In genomic region chr3:61627768-61628185, GRCh38 we compare ENCODE assay signal across 10 cellular contexts.
A peak's percentile ranks its signal among the peaks of the same experiment; 100 is the strongest.
DNase-seq lines count a peak whose midpoint lies in the region; ATAC-seq and TF ChIP-seq lines count a peak whose summit lies in the region.
"Had no signal": no experiment of that assay in that cellular context is flagged by ENCODE, and none has a peak within 500 bp of the region (broad histone marks: within the 10 kb centered on the region; RNA-seq: fewer than 3 reads in every experiment).

No MANE protein-coding gene starts in this region.

- intact Hi-C loops in PC-9 (cut with micrococcal nuclease; ENCODE audit: unreplicated experiment), result loop anchor here (1.0 kb wide), 2 partner anchors 52 to 66 kb away; partner anchors contain the start of gene PTPRG

- no peaks in the 10 kb centered on the region for H3K9me3 ChIP-seq in PC-9 (ENCODE audit: insufficient read depth, low read depth)
- no peaks in the 10 kb centered on the region for H3K9me3 ChIP-seq in effector memory CD4-positive, alpha-beta T cell (ENCODE audit: control insufficient read depth, low read length)
- H3K9me3 ChIP-seq in suprapubic skin, result no peaks in the 10 kb centered on the region

- no peaks in the 10 kb centered on the region for H3F3A ChIP-seq in PC-9 (ENCODE audit: insufficient read depth, low read depth)

- ATAC-seq in GM18511 (IDR thresholded peaks at IDR 0.05; ENCODE audit: unreplicated experiment) (no peak), HG02678 (IDR thresholded peaks at IDR 0.05; ENCODE audit: unreplicated experiment) (no peak)

- CTCF ChIA-PET in PC-9 (lab: Charles Lee), result no interaction called here

- DNase-seq in EH (ENCODE audit: low read depth) (peak; percentile 98), PC-9 (peak; percentile 52 to 76), epithelial cell of proximal tubule (ENCODE audit: low read depth) (peak; percentile 76), myocyte (ENCODE audit: low read depth) (peak; percentile 87), suprapubic skin (ENCODE audit: low spot score in 2 of 2) (no peak)
- no peak for DNase-seq in effector memory CD4-positive, alpha-beta T cell
- DNase-seq: activated CD4-positive, alpha-beta T cell treated with anti-CD3 and anti-CD28 coated beads, Interleukin-2, amount 50 U/mL, for 48 hours; NCI-H1092 treated with DMSO at 0.1 percent for 48 hours had no signal

- H3K4me3 ChIP-seq in PC-9, result no peak overlapping the region
- no peak overlapping the region for H3K4me3 ChIP-seq in epithelial cell of proximal tubule (ENCODE audit: low read depth, low read length)
- H3K4me3 ChIP-seq in effector memory CD4-positive, alpha-beta T cell (ENCODE audit: insufficient read depth, low read depth, low read length, poor library complexity, severe bottlenecking), result no peak overlapping the region
- no peak overlapping the region for H3K4me3 ChIP-seq in suprapubic skin

- no peaks in the 10 kb centered on the region for H4K20me1 ChIP-seq in PC-9 (ENCODE audit: insufficient read depth)

- no TSS peak for BruUV-seq in PC-9 (replicated peaks; lab: Mats Ljungman, UMichigan)

- no peak for TF ChIP-seq EP300 in suprapubic skin (IDR thresholded peaks at IDR 0.05)

- POLR2A ChIA-PET in PC-9 (lab: Charles Lee; ENCODE audit: unreplicated experiment), result no interaction called here

- no peak for TF ChIP-seq CTCF in PC-9 (conservative IDR thresholded peaks at IDR 0.05)
- TF ChIP-seq CTCF in epithelial cell of proximal tubule (conservative IDR thresholded peaks at IDR 0.05; ENCODE audit: low read depth, low read length), result no peak
- TF ChIP-seq CTCF in suprapubic skin (IDR thresholded peaks at IDR 0.05), result no peak

- no peak overlapping the region for H2AFZ ChIP-seq in PC-9

- no peaks in the 10 kb centered on the region for H3K79me2 ChIP-seq in PC-9 (ENCODE audit: low read depth)

- H3K4me1 ChIP-seq in PC-9 (replicated peaks; ENCODE audit: insufficient read depth), result peaks cover 33% of the 10 kb centered on the region
- H3K4me1 ChIP-seq in effector memory CD4-positive, alpha-beta T cell (ENCODE audit: control insufficient read depth, insufficient read depth, low read length, poor library complexity, severe bottlenecking), result no peaks in the 10 kb centered on the region
- H3K4me1 ChIP-seq in suprapubic skin, result peaks cover 4% of the 10 kb centered on the region

- H3K27me3 ChIP-seq in PC-9 (ENCODE audit: insufficient read depth, low read depth), result no peaks in the 10 kb centered on the region
- no peaks in the 10 kb centered on the region for H3K27me3 ChIP-seq in effector memory CD4-positive, alpha-beta T cell (replicated peaks; ENCODE audit: control insufficient read depth, insufficient read depth, low read length, poor library complexity, severe bottlenecking)
- H3K27me3 ChIP-seq in suprapubic skin, result no peaks in the 10 kb centered on the region

- H3K36me3 ChIP-seq in PC-9 (ENCODE audit: low read depth) (no peaks in the 10 kb centered on the region), suprapubic skin (no peaks in the 10 kb centered on the region)
- no peaks in the 10 kb centered on the region for H3K36me3 ChIP-seq in effector memory CD4-positive, alpha-beta T cell (ENCODE audit: control insufficient read depth, insufficient read depth, low read length)

- TF ChIP-seq POLR2A in suprapubic skin (IDR thresholded peaks at IDR 0.05), result no peak

- no peaks in the 10 kb centered on the region for H3K9me2 ChIP-seq in PC-9 (ENCODE audit: insufficient read depth)

- 0 out of 2 replicates have a peak overlapping the region, but pooled peaks have one; percentile 5 for H3K27ac ChIP-seq in PC-9
- no peak overlapping the region for H3K27ac ChIP-seq in effector memory CD4-positive, alpha-beta T cell (ENCODE audit: insufficient read depth, low read length, poor library complexity, severe bottlenecking)
- H3K27ac ChIP-seq in suprapubic skin, result no peak overlapping the region

- 51% methylated on average over 2 of the region's 2 CpGs for WGBS in suprapubic skin

- peak overlapping the region; percentile 38; the same call in 1 of the 2 replicates for H3K4me2 ChIP-seq in PC-9

Comparison
In these comparisons a context has a peak if more than half of its experiments do, and no peak if none do; other contexts are left out.
1. DNase-seq: peak in EH (single experiment), PC-9 (2 of 2), epithelial cell of proximal tubule (single experiment) and myocyte (single experiment); none in effector memory CD4-positive, alpha-beta T cell (0 of 3) and suprapubic skin (0 of 2).